In genomic region chr19:6736917-6737283, GRCh38 we compare ENCODE assay signal across 8 cellular contexts. TPM values are rescaled to one million over a fixed set of nuclear protein-coding genes. Genes with fewer than 3 reads are reported as not detected.
DNase-seq lines count a peak whose midpoint lies in the region; ATAC-seq and FAIRE-seq lines count a peak whose summit lies in the region.

No MANE protein-coding gene starts in this region.

- peaks cover 39% of the 10 kb centered on the region for H3K4me1 Mint-ChIP-seq in activated CD4-positive, alpha-beta T cell treated with anti-CD3 and anti-CD28 coated beads for 36 hours
- H3K4me1 Mint-ChIP-seq in activated naive CD8-positive, alpha-beta T cell treated with anti-CD3 and anti-CD28 coated beads for 36 hours = peaks cover 36% of the 10 kb centered on the region
- peaks cover 33 to 40% of the 10 kb centered on the region in 2 donors for H3K4me1 Mint-ChIP-seq in immature natural killer cell

- H3K27ac ChIP-seq in temporal lobe (ENCODE audit: low read depth, low read length) = peak overlapping the region; percentile 96

- CTCF ChIA-PET in activated CD4-positive, alpha-beta T cell treated with anti-CD3 and anti-CD28 coated beads for 36 hours (lab: Charles Lee) = interaction anchor here (0.6 to 4.4 kb wide), 13 partner anchors 35 to 753 kb away, joined by 3 to 38 read pairs (median 4); partner anchors contain the start of genes TNFSF14 and VAV1

- H3K4me3 Mint-ChIP-seq in activated CD4-positive, alpha-beta T cell treated with anti-CD3 and anti-CD28 coated beads for 36 hours = peak overlapping the region; percentile 89
- peak overlapping the region; percentile 99 for H3K4me3 Mint-ChIP-seq in activated naive CD8-positive, alpha-beta T cell treated with anti-CD3 and anti-CD28 coated beads for 36 hours
- peak overlapping the region; percentile 94 to 97 (median 97) for H3K4me3 Mint-ChIP-seq in immature natural killer cell

- peaks cover 19% of the 10 kb centered on the region for H3K36me3 Mint-ChIP-seq in activated CD4-positive, alpha-beta T cell treated with anti-CD3 and anti-CD28 coated beads for 36 hours (ENCODE audit: low read depth)
- peaks cover 14% of the 10 kb centered on the region for H3K36me3 Mint-ChIP-seq in activated naive CD8-positive, alpha-beta T cell treated with anti-CD3 and anti-CD28 coated beads for 36 hours
- H3K36me3 Mint-ChIP-seq in immature natural killer cell = peaks cover 4 to 13% (median 9%) of the 10 kb centered on the region in 3 donors

- H3K27me3 Mint-ChIP-seq in activated CD4-positive, alpha-beta T cell treated with anti-CD3 and anti-CD28 coated beads for 36 hours = no peaks in the 10 kb centered on the region
- H3K27me3 Mint-ChIP-seq in activated naive CD8-positive, alpha-beta T cell treated with anti-CD3 and anti-CD28 coated beads for 36 hours = no peaks in the 10 kb centered on the region
- H3K27me3 Mint-ChIP-seq in immature natural killer cell (ENCODE audit: low read depth in 3 of 3) = peaks cover 5 to 25% (median 12%) of the 10 kb centered on the region in 3 donors

- intact Hi-C loops in activated CD4-positive, alpha-beta T cell treated with anti-CD3 and anti-CD28 coated beads for 36 hours (cut with DNase I, micrococcal nuclease) = loop anchor here (1.0 to 5.0 kb wide), 25 partner anchors 18 to 1135 kb away; partner anchors contain the start of genes GTF2F1 (in 1 of the 2), PRR36 (in 1 of the 2), RFX2 (in 1 of the 2) and SH2D3A (in 1 of the 2)

- no peaks in the 10 kb centered on the region for H3K9me3 Mint-ChIP-seq in activated CD4-positive, alpha-beta T cell treated with anti-CD3 and anti-CD28 coated beads for 36 hours (ENCODE audit: low read depth)
- no peaks in the 10 kb centered on the region for H3K9me3 Mint-ChIP-seq in activated naive CD8-positive, alpha-beta T cell treated with anti-CD3 and anti-CD28 coated beads for 36 hours
- peaks cover 0 to 1% (median 0%) of the 10 kb centered on the region in 6 donors for H3K9me3 Mint-ChIP-seq in immature natural killer cell

- peak overlapping the region; percentile 98 for H3K27ac Mint-ChIP-seq in activated CD4-positive, alpha-beta T cell treated with anti-CD3 and anti-CD28 coated beads for 36 hours
- H3K27ac Mint-ChIP-seq in activated naive CD8-positive, alpha-beta T cell treated with anti-CD3 and anti-CD28 coated beads for 36 hours = peak overlapping the region; percentile 99
- H3K27ac Mint-ChIP-seq in immature natural killer cell = peak overlapping the region; percentile 97 to 99 (median 97)

- DNase-seq in activated CD4-positive, alpha-beta T cell treated with anti-CD3 and anti-CD28 coated beads for 36 hours = no peak
- DNase-seq in activated CD4-positive, alpha-beta T cell treated with anti-CD3 and anti-CD28 coated beads for 48 hours = no peak
- DNase-seq in activated naive CD8-positive, alpha-beta T cell treated with anti-CD3 and anti-CD28 coated beads for 36 hours = no peak
- DNase-seq in immature natural killer cell (no peak), RCC 7860 (ENCODE audit: low spot score) (no peak), NCI-H1694 (lab: John Stamatoyannopoulos, UW) (no peak), DMS79 treated with DMSO at 0.1 percent for 48 hours (lab: John Stamatoyannopoulos, UW) (no peak)

- no peak for ATAC-seq in activated CD4-positive, alpha-beta T cell treated with anti-CD3 and anti-CD28 coated beads for 36 hours

- FAIRE-seq in RCC 7860 (lab: Jason Lieb, UNC) = no peak

- POLR2A ChIA-PET in activated CD4-positive, alpha-beta T cell treated with anti-CD3 and anti-CD28 coated beads for 36 hours (lab: Charles Lee) = interaction anchor here (0.6 to 1.8 kb wide), 9 partner anchors 52 to 362 kb away, joined by 3 to 7 read pairs (median 3); no protein-coding TSS in a partner anchor

RNA-seq across cellular contexts. Expression of gene GPR108, which starts 0.5 kb away (rescaled TPM):
- total RNA-seq in activated CD4-positive, alpha-beta T cell treated with anti-CD3 and anti-CD28 coated beads for 36 hours = 10 to 100 TPM; 58.8 to 59.9 TPM
- total RNA-seq in activated naive CD8-positive, alpha-beta T cell treated with anti-CD3 and anti-CD28 coated beads for 36 hours = 10 to 100 TPM; 56.0 to 62.9 TPM
- 100 to 1,000 TPM; 127 to 178 (median 160) TPM for polyA plus RNA-seq in immature natural killer cell
- total RNA-seq in temporal lobe = 11.6 TPM

RNA-seq across cellular contexts. Expression of gene TRIP10, which starts 2.6 kb away (rescaled TPM):
- 10 to 100 TPM; 45.1 to 50.0 TPM for total RNA-seq in activated CD4-positive, alpha-beta T cell treated with anti-CD3 and anti-CD28 coated beads for 36 hours
- total RNA-seq in activated naive CD8-positive, alpha-beta T cell treated with anti-CD3 and anti-CD28 coated beads for 36 hours = 10 to 100 TPM; 29.8 to 31.3 TPM
- polyA plus RNA-seq in immature natural killer cell = 1 to 10 TPM in 1 of 3 donors, under 1 TPM in 1, not detected in 1; 0.86 to 1.5 TPM
- 2.2 TPM for total RNA-seq in temporal lobe

RNA-seq across cellular contexts. Expression of gene C3, which starts 16.4 kb away (rescaled TPM):
- total RNA-seq in activated CD4-positive, alpha-beta T cell treated with anti-CD3 and anti-CD28 coated beads for 36 hours = 1 to 10 TPM in 1 of 2 experiments, under 1 TPM in 1; 0.93 to 1.0 TPM
- total RNA-seq in activated naive CD8-positive, alpha-beta T cell treated with anti-CD3 and anti-CD28 coated beads for 36 hours = under 1 TPM; 0.22 to 0.64 TPM
- under 1 TPM in 2 of 3 donors, not detected in 1; 0.09 to 0.78 TPM for polyA plus RNA-seq in immature natural killer cell
- total RNA-seq in temporal lobe = 8.9 TPM

RNA-seq across cellular contexts. Expression of gene SH2D3A, which starts 30.3 kb away (rescaled TPM):
- total RNA-seq in activated CD4-positive, alpha-beta T cell treated with anti-CD3 and anti-CD28 coated beads for 36 hours = 10 to 100 TPM; 20.7 to 23.2 TPM
- 10 to 100 TPM; 25.7 to 26.1 TPM for total RNA-seq in activated naive CD8-positive, alpha-beta T cell treated with anti-CD3 and anti-CD28 coated beads for 36 hours
- polyA plus RNA-seq in immature natural killer cell = 10 to 100 TPM in 1 of 3 donors, 1 to 10 TPM in 2; 7.4 to 13.6 (median 7.7) TPM
- total RNA-seq in temporal lobe = under 0.01 TPM

RNA-seq across cellular contexts. Expression of gene VAV1, which starts 35.6 kb away (rescaled TPM):
- 10 to 100 TPM; 73.4 to 90.8 TPM for total RNA-seq in activated CD4-positive, alpha-beta T cell treated with anti-CD3 and anti-CD28 coated beads for 36 hours
- 10 to 100 TPM; 65.2 to 65.7 TPM for total RNA-seq in activated naive CD8-positive, alpha-beta T cell treated with anti-CD3 and anti-CD28 coated beads for 36 hours
- 10 to 100 TPM; 19.4 to 44.8 (median 22.8) TPM for polyA plus RNA-seq in immature natural killer cell
- 0.98 TPM for total RNA-seq in temporal lobe
